29 cellular contexts compared by ENCODE assay signal in the genomic region with DNA sequence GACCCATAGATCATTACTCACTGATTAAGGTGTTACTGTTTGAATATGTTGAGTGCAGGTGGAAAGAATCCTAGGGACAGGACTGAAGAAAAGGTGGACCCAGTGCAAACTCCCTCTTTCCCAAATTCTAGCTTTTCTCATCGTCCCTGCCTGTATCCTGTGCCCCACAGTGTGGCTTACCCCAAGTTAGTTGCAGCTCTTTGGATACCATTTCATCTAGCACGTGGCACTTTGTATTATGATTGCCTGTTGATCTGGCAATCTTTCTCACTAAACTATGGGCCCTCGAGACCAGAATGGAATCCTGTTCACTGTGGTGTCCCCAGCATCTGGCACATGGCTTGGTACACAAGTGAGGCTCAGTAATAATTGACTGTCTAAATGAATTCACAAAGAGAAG.
DNase-seq lines count a peak whose midpoint lies in the region; ATAC-seq, FAIRE-seq and TF ChIP-seq lines count a peak whose summit lies in the region.
"Had no signal": no experiment of that assay in that cellular context is flagged by ENCODE, and none has a peak within 500 bp of the region (broad histone marks: within the 10 kb centered on the region; RNA-seq: fewer than 3 reads in every experiment).

No MANE protein-coding gene starts in this region.

- no peak for ATAC-seq in activated CD4-positive, alpha-beta T cell treated with anti-CD3 and anti-CD28 coated beads for 36 hours
- no peak for ATAC-seq in GM21717 (IDR thresholded peaks at IDR 0.05; ENCODE audit: unreplicated experiment)
- ATAC-seq: gastrocnemius medialis, mucosa of descending colon, Panc1 had no signal

- no peak overlapping the region for H2BK120ac ChIP-seq in mesenchymal stem cell (ENCODE audit: low read depth, low read length)

- H3K27ac ChIP-seq in mesenchymal stem cell (ENCODE audit: low read length, poor library complexity, severe bottlenecking): peak overlapping the region; percentile 1
- H3K27ac ChIP-seq in kidney (ENCODE audit: low read depth in 2 of 2, low read length in 2 of 2): no peak overlapping the region
- H3K27ac ChIP-seq: 22Rv1, gastrocnemius medialis, SJSA1, stomach had no signal

- H3K4me3 Mint-ChIP-seq in activated CD4-positive, alpha-beta T cell treated with anti-CD3 and anti-CD28 coated beads for 36 hours: no peak overlapping the region
- H3K4me3 Mint-ChIP-seq in CD14-positive monocyte: no peak overlapping the region
- H3K4me3 Mint-ChIP-seq in activated naive CD8-positive, alpha-beta T cell treated with anti-CD3 and anti-CD28 coated beads for 36 hours: no peak overlapping the region

- no peak for FAIRE-seq in kidney (lab: Jason Lieb, UNC)
- FAIRE-seq: GM12892 had no signal

- H3K18ac ChIP-seq in mesenchymal stem cell (ENCODE audit: low read depth in 1 of 2, low read length in 2 of 2): no peak overlapping the region

- H3K27me3 ChIP-seq in mesenchymal stem cell (ENCODE audit: control insufficient read depth in 1 of 2, insufficient read depth in 1 of 2, low read length in 2 of 2): no peaks in the 10 kb centered on the region
- H3K27me3 ChIP-seq: esophagus muscularis mucosa, gastrocnemius medialis, SJSA1, stomach had no signal

- H4K8ac ChIP-seq in mesenchymal stem cell (ENCODE audit: low read length): no peak overlapping the region

- H2AFZ ChIP-seq in mesenchymal stem cell (ENCODE audit: low read depth, low read length): no peak overlapping the region

- H3K27me3 Mint-ChIP-seq in activated CD4-positive, alpha-beta T cell treated with anti-CD3 and anti-CD28 coated beads for 36 hours: no peaks in the 10 kb centered on the region
- no peaks in the 10 kb centered on the region for H3K27me3 Mint-ChIP-seq in CD14-positive monocyte (ENCODE audit: low read depth in 3 of 3)
- H3K27me3 Mint-ChIP-seq in activated naive CD8-positive, alpha-beta T cell treated with anti-CD3 and anti-CD28 coated beads for 36 hours: no peaks in the 10 kb centered on the region

- H3K4me1 Mint-ChIP-seq in activated CD4-positive, alpha-beta T cell treated with anti-CD3 and anti-CD28 coated beads for 36 hours: peaks cover 12% of the 10 kb centered on the region
- H3K4me1 Mint-ChIP-seq in CD14-positive monocyte: peaks cover 3% of the 10 kb centered on the region
- H3K4me1 Mint-ChIP-seq in activated naive CD8-positive, alpha-beta T cell treated with anti-CD3 and anti-CD28 coated beads for 36 hours: peaks cover 6% of the 10 kb centered on the region

- H2BK12ac ChIP-seq in mesenchymal stem cell (ENCODE audit: low read length in 2 of 2): no peak overlapping the region

- CTCF ChIA-PET in activated CD4-positive, alpha-beta T cell treated with anti-CD3 and anti-CD28 coated beads for 36 hours (lab: Charles Lee): interaction anchor here (0.7 to 0.8 kb wide), 3 partner anchors 66 to 260 kb away, joined by 3 read pairs; no protein-coding TSS in a partner anchor

- H2AK5ac ChIP-seq in mesenchymal stem cell (ENCODE audit: low read length, severe bottlenecking): no peak overlapping the region

- no peak overlapping the region for H3K14ac ChIP-seq in mesenchymal stem cell (ENCODE audit: low read length in 2 of 2)

- peaks cover 17% of the 10 kb centered on the region for H3K4me1 ChIP-seq in mesenchymal stem cell (ENCODE audit: control insufficient read depth, insufficient read depth, low read depth, low read length)
- H3K4me1 ChIP-seq in kidney (ENCODE audit: control insufficient read depth in 1 of 2, insufficient read depth in 1 of 2, low read depth in 1 of 2, low read length in 2 of 2): no peaks in the 10 kb centered on the region

- no peak overlapping the region for H3K23ac ChIP-seq in mesenchymal stem cell (ENCODE audit: low read length in 2 of 2)

- peaks cover 28 to 69% of the 10 kb centered on the region in 2 experiments for H3K36me3 ChIP-seq in mesenchymal stem cell (ENCODE audit: control insufficient read depth in 1 of 2, insufficient read depth in 2 of 2, low read depth in 1 of 2, low read length in 2 of 2)
- no peaks in the 10 kb centered on the region for H3K36me3 ChIP-seq in kidney (ENCODE audit: control insufficient read depth in 1 of 2, insufficient read depth in 2 of 2, low read length in 2 of 2)

- H3K4me3 ChIP-seq in mesenchymal stem cell (ENCODE audit: insufficient read depth in 1 of 2, low read depth in 1 of 2, low read length in 2 of 2) (no peak overlapping the region), kidney (ENCODE audit: low read length in 2 of 2) (no peak overlapping the region)
- H3K4me3 ChIP-seq: esophagus muscularis mucosa, gastrocnemius medialis, mucosa of descending colon, SJSA1, smooth muscle cell, stomach had no signal

- 97% methylated on average over 3 of the region's 3 CpGs for WGBS in mesenchymal stem cell

- H4K91ac ChIP-seq in mesenchymal stem cell (ENCODE audit: low read length): no peak overlapping the region

- no peaks in the 10 kb centered on the region for H3K9me3 Mint-ChIP-seq in activated CD4-positive, alpha-beta T cell treated with anti-CD3 and anti-CD28 coated beads for 36 hours (ENCODE audit: low read depth)
- H3K9me3 Mint-ChIP-seq in CD14-positive monocyte: no peaks in the 10 kb centered on the region
- H3K9me3 Mint-ChIP-seq in activated naive CD8-positive, alpha-beta T cell treated with anti-CD3 and anti-CD28 coated beads for 36 hours: no peaks in the 10 kb centered on the region

- TF ChIP-seq CTCF in CD14-positive monocyte (IDR thresholded peaks at IDR 0.05): no peak
- TF ChIP-seq CTCF in kidney (IDR thresholded peaks at IDR 0.05; ENCODE audit: borderline replicate concordance, extremely low read depth, insufficient read depth): no peak

- H3K79me1 ChIP-seq in mesenchymal stem cell (replicated peaks; ENCODE audit: low read length, poor library complexity, severe bottlenecking): peaks cover 9% of the 10 kb centered on the region

- peak overlapping the region; percentile 49 for H3K27ac Mint-ChIP-seq in activated CD4-positive, alpha-beta T cell treated with anti-CD3 and anti-CD28 coated beads for 36 hours
- H3K27ac Mint-ChIP-seq in CD14-positive monocyte: peak overlapping the region in 6 of 7 donors; percentile 13 to 82 (median 52)
- peak overlapping the region; percentile 39 for H3K27ac Mint-ChIP-seq in activated naive CD8-positive, alpha-beta T cell treated with anti-CD3 and anti-CD28 coated beads for 36 hours

- H3K4ac ChIP-seq in mesenchymal stem cell (ENCODE audit: low read depth in 1 of 2, low read length in 2 of 2): no peak overlapping the region

- H3K9ac ChIP-seq in mesenchymal stem cell (ENCODE audit: low read length): no peak overlapping the region
- no peak overlapping the region for H3K9ac ChIP-seq in kidney (ENCODE audit: low read length in 2 of 2)

- no peak overlapping the region for H2BK5ac ChIP-seq in mesenchymal stem cell (ENCODE audit: low read depth, low read length, poor library complexity, severe bottlenecking)

- H2BK15ac ChIP-seq in mesenchymal stem cell (ENCODE audit: low read depth, poor library complexity, severe bottlenecking): no peak overlapping the region

- no peak overlapping the region for H3K4me2 ChIP-seq in mesenchymal stem cell (ENCODE audit: low read length, poor library complexity, severe bottlenecking)
- H3K4me2 ChIP-seq: smooth muscle cell had no signal

- peaks cover 42% of the 10 kb centered on the region for H3K36me3 Mint-ChIP-seq in activated CD4-positive, alpha-beta T cell treated with anti-CD3 and anti-CD28 coated beads for 36 hours (ENCODE audit: low read depth)
- H3K36me3 Mint-ChIP-seq in CD14-positive monocyte: peaks cover 51 to 67% of the 10 kb centered on the region in 2 donors
- peaks cover 33% of the 10 kb centered on the region for H3K36me3 Mint-ChIP-seq in activated naive CD8-positive, alpha-beta T cell treated with anti-CD3 and anti-CD28 coated beads for 36 hours

- POLR2A ChIA-PET in activated CD4-positive, alpha-beta T cell treated with anti-CD3 and anti-CD28 coated beads for 36 hours (lab: Charles Lee): interaction anchor here (0.5 kb wide), 1 partner anchor 46 kb away, joined by 4 read pairs; no protein-coding TSS in a partner anchor

- H3K9me3 ChIP-seq in mesenchymal stem cell (ENCODE audit: control insufficient read depth, low read length): no peaks in the 10 kb centered on the region
- H3K9me3 ChIP-seq in kidney (ENCODE audit: control insufficient read depth in 1 of 2, low read length in 2 of 2): no peaks in the 10 kb centered on the region
- H3K9me3 ChIP-seq: Caco-2, esophagus muscularis mucosa, gastrocnemius medialis, mucosa of descending colon, SJSA1, stomach had no signal

- no peak for DNase-seq in activated CD4-positive, alpha-beta T cell treated with anti-CD3 and anti-CD28 coated beads for 36 hours
- DNase-seq in activated CD4-positive, alpha-beta T cell treated with anti-CD3 and anti-CD28 coated beads for 48 hours: no peak
- DNase-seq in CD14-positive monocyte (ENCODE audit: low spot score) (no peak), mesenchymal stem cell (no peak), kidney (no peak), mucosa of gallbladder (ENCODE audit: low spot score) (no peak)
- no peak for DNase-seq in activated naive CD8-positive, alpha-beta T cell treated with anti-CD3 and anti-CD28 coated beads for 36 hours
- DNase-seq: activated naive CD4-positive, alpha-beta T cell treated with anti-CD3 and anti-CD28 coated beads, Interleukin-2, amount 50 U/mL, for 16 hours; AML-193; Caco-2; DMS79 treated with DMSO at 0.1 percent for 48 hours; effector CD4-positive, alpha-beta T cell; gastrocnemius medialis; GOT3; islet precursor cell; mucosa of descending colon; NCI-H1417 treated with DMSO at 0.1 percent for 48 hours; NCI-H510A treated with DMSO at 0.1 percent for 48 hours; NK-92 treated with Interleukin-12 subunit alpha and Interleukin-12 subunit beta, amount 100 ng/mL, for 24 hours; nucleus accumbens; stomach; trophoblast cell had no signal

- intact Hi-C loops in activated CD4-positive, alpha-beta T cell treated with anti-CD3 and anti-CD28 coated beads for 36 hours (cut with DNase I, micrococcal nuclease): no loop called here
- intact Hi-C loops in CD14-positive monocyte (cut with micrococcal nuclease) (no loop called here), kidney (cut with DNase I) (no loop called here)
